Comparison of ENCODE assay signal across 1 cellular context in genomic region chr3:64016941-64017620, GRCh38.
TF ChIP-seq lines count a peak whose summit lies in the region.

No MANE protein-coding gene starts in this region.

TF ChIP-seq in GM23338, 12 proteins besides CTCF, POLR2A, EP300 and RAD21:
- TF ChIP-seq ZNF462 (CRISPR knock-in tag; IDR thresholded peaks at IDR 0.05) (no peak), EZH2phosphoT487 (IDR thresholded peaks at IDR 0.05; ENCODE audit: unreplicated experiment) (no peak), ETS1 (IDR thresholded peaks at IDR 0.05) (no peak), EZH2 (IDR thresholded peaks at IDR 0.05; ENCODE audit: low read depth, unreplicated experiment) (no peak), CREB1 (CRISPR knock-in tag; IDR thresholded peaks at IDR 0.05; ENCODE audit: low read depth) (no peak), NANOG (IDR thresholded peaks at IDR 0.05; ENCODE audit: borderline replicate concordance) (no peak)
